Comparison of ENCODE assay signal across 7 cellular contexts in genomic region chr6:167474171-167474570, GRCh38.
"Had no signal": no experiment of that assay in that cellular context is flagged by ENCODE, and none has a peak within 500 bp of the region (broad histone marks: within the 10 kb centered on the region; RNA-seq: fewer than 3 reads in every experiment).

No MANE protein-coding gene starts in this region.

- H3K36me3 ChIP-seq: HAP-1 had no signal

- H3K27ac ChIP-seq: GM23248 had no signal

- H3K4me3 ChIP-seq: GM23248, HAP-1, K562 had no signal

- DNase-seq: GM23248, H7, HFFc6, IMR-90 had no signal

- ATAC-seq: HCT116, K562 had no signal

- H3K4me3 Mint-ChIP-seq: HFFc6 had no signal

- H3K9me3 ChIP-seq: HAP-1 had no signal

- H3K9ac ChIP-seq: GM23248 had no signal

- H2AFZ ChIP-seq: GM23248 had no signal

- H3K27ac Mint-ChIP-seq: HFFc6 had no signal
